8 cellular contexts compared by ENCODE assay signal in genomic region chr1:173714759-173715537, GRCh38. TPM values are rescaled to one million over a fixed set of nuclear protein-coding genes. Genes with fewer than 3 reads are reported as not detected.
DNase-seq lines count a peak whose midpoint lies in the region; ATAC-seq and TF ChIP-seq lines count a peak whose summit lies in the region.

A gene with protein sequence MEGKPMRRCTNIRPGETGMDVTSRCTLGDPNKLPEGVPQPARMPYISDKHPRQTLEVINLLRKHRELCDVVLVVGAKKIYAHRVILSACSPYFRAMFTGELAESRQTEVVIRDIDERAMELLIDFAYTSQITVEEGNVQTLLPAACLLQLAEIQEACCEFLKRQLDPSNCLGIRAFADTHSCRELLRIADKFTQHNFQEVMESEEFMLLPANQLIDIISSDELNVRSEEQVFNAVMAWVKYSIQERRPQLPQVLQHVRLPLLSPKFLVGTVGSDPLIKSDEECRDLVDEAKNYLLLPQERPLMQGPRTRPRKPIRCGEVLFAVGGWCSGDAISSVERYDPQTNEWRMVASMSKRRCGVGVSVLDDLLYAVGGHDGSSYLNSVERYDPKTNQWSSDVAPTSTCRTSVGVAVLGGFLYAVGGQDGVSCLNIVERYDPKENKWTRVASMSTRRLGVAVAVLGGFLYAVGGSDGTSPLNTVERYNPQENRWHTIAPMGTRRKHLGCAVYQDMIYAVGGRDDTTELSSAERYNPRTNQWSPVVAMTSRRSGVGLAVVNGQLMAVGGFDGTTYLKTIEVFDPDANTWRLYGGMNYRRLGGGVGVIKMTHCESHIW (plus strand): TSS chr1:173714981. CDS start chr1:173716044, 1,063 bp downstream.

- intact Hi-C loops in ascending aorta (cut with DNase I) (loop anchor here (1.0 to 5.0 kb wide), 3 partner anchors 107 to 286 kb away; partner anchors contain the start of genes CENPL, DARS2 and PRDX6), aorta (cut with DNase I) (loop anchor here (2.0 to 10.0 kb wide), 3 partner anchors 150 to 300 kb away; partner anchors contain the start of genes GAS5 (in 1 of the 2) and ZBTB37 (in 1 of the 2))

- no peak for TF ChIP-seq CTCF in ascending aorta (IDR thresholded peaks at IDR 0.05)

- peak within 1 kb of the TSS; percentile 98 for H3K27ac Mint-ChIP-seq in T-helper 2 cell treated with Interferon-gamma antibody and Interleukin-4, amounts not matched to agents 5 μg/mL and 100 μg/mL, for 36 hours

- peaks cover 0 to 14% of the 10 kb centered on the region in 2 donors for H3K4me1 ChIP-seq in ascending aorta
- peaks cover 3% of the 10 kb centered on the region for H3K4me1 ChIP-seq in rectal smooth muscle tissue (ENCODE audit: control insufficient read depth, insufficient read depth, low read length)
- H3K4me1 ChIP-seq in aorta (ENCODE audit: control insufficient read depth in 1 of 2, insufficient read depth in 2 of 2, low read length in 2 of 2), result no peaks in the 10 kb centered on the region

- peaks cover 10% of the 10 kb centered on the region for H3K9me3 Mint-ChIP-seq in T-helper 2 cell treated with Interferon-gamma antibody and Interleukin-4, amounts not matched to agents 5 μg/mL and 100 μg/mL, for 36 hours

- H3K27me3 ChIP-seq in ascending aorta (no peaks in the 10 kb centered on the region), rectal smooth muscle tissue (ENCODE audit: control insufficient read depth, insufficient read depth, low read length) (no peaks in the 10 kb centered on the region), aorta (ENCODE audit: control insufficient read depth in 1 of 2, insufficient read depth in 2 of 2, low read length in 1 of 2) (no peaks in the 10 kb centered on the region)

- H3K4me3 Mint-ChIP-seq in T-helper 2 cell treated with Interferon-gamma antibody and Interleukin-4, amounts not matched to agents 5 μg/mL and 100 μg/mL, for 36 hours, result peak within 1 kb of the TSS; percentile 94

- ATAC-seq in GM18502 (IDR thresholded peaks at IDR 0.05; ENCODE audit: poor library complexity, unreplicated experiment), result peak; percentile 94
- peak; percentile 96 for ATAC-seq in HG02970 (IDR thresholded peaks at IDR 0.05; ENCODE audit: low FRiP score, unreplicated experiment)
- peak; percentile 97 for ATAC-seq in aorta (ENCODE audit: low FRiP score)

- DNase-seq in NCI-H1930 (lab: John Stamatoyannopoulos, UW) (peak; percentile 81 to 85), ascending aorta (ENCODE audit: low spot score in 2 of 2) (peak; percentile 21 to 89), hepatic stellate cell (ENCODE audit: low spot score) (peak; percentile 83), aorta (peak; percentile 87 to 91)
- peak; percentile 86 for DNase-seq in T-helper 2 cell treated with Interferon-gamma antibody and Interleukin-4, amounts not matched to agents 5 μg/mL and 100 μg/mL, for 36 hours (ENCODE audit: low spot score)

- peaks cover 11% of the 10 kb centered on the region for H3K36me3 Mint-ChIP-seq in T-helper 2 cell treated with Interferon-gamma antibody and Interleukin-4, amounts not matched to agents 5 μg/mL and 100 μg/mL, for 36 hours (ENCODE audit: low read depth)

- WGBS in aorta, 2 donors, result 0% methylated on average over 42 to 43 of the region's 43 CpGs

- H3K27ac ChIP-seq in ascending aorta (peak within 1 kb of the TSS; percentile 92 to 94), rectal smooth muscle tissue (ENCODE audit: low read depth, low read length) (peak within 1 kb of the TSS; percentile 82), aorta (ENCODE audit: low read depth in 1 of 2, low read length in 2 of 2) (peak within 1 kb of the TSS; percentile 61 to 88)

- peak within 1 kb of the TSS; percentile 93 to 96 for H3K4me3 ChIP-seq in ascending aorta
- peak within 1 kb of the TSS; percentile 87 for H3K4me3 ChIP-seq in rectal smooth muscle tissue (ENCODE audit: low read length)
- H3K4me3 ChIP-seq in aorta (ENCODE audit: low read length in 2 of 2), result peak within 1 kb of the TSS; percentile 49 to 81

- H3K36me3 ChIP-seq in ascending aorta, result peaks cover 0 to 17% of the 10 kb centered on the region in 2 donors
- no peaks in the 10 kb centered on the region for H3K36me3 ChIP-seq in rectal smooth muscle tissue (ENCODE audit: control insufficient read depth, insufficient read depth, low read length)
- H3K36me3 ChIP-seq in aorta (ENCODE audit: control insufficient read depth in 1 of 2, insufficient read depth in 2 of 2, low read length in 1 of 2), result no peaks in the 10 kb centered on the region

- peak within 1 kb of the TSS; percentile 85 for H3K9ac ChIP-seq in rectal smooth muscle tissue (ENCODE audit: low read length)

- peaks cover 15% of the 10 kb centered on the region for H3K27me3 Mint-ChIP-seq in T-helper 2 cell treated with Interferon-gamma antibody and Interleukin-4, amounts not matched to agents 5 μg/mL and 100 μg/mL, for 36 hours (ENCODE audit: low read depth)

- H3K9me3 ChIP-seq in ascending aorta, result no peaks in the 10 kb centered on the region
- H3K9me3 ChIP-seq in aorta (ENCODE audit: control insufficient read depth, low read length), result no peaks in the 10 kb centered on the region

- H3K4me1 Mint-ChIP-seq in T-helper 2 cell treated with Interferon-gamma antibody and Interleukin-4, amounts not matched to agents 5 μg/mL and 100 μg/mL, for 36 hours (ENCODE audit: low read depth), result peaks cover 21% of the 10 kb centered on the region

RNA-seq across cellular contexts. Expression of the gene that starts here (rescaled TPM):
- total RNA-seq in ascending aorta, result 15.5 TPM
- 10 to 100 TPM; 28.5 to 35.2 TPM for total RNA-seq in aorta
- 10 to 100 TPM; 13.3 to 17.4 TPM for polyA plus RNA-seq in aorta

Comparison
In these comparisons a context has a peak if more than half of its experiments do, and no peak if none do; other contexts are left out.
1. Peak in every context shown above with its lines: DNase-seq, ATAC-seq, H3K4me3 ChIP-seq and H3K27ac ChIP-seq.